31 cellular contexts compared by ENCODE assay signal in genomic region chr4:14064969-14065368, GRCh38.
"Had no signal": no experiment of that assay in that cellular context is flagged by ENCODE, and none has a peak within 500 bp of the region (broad histone marks: within the 10 kb centered on the region; RNA-seq: fewer than 3 reads in every experiment).

No MANE protein-coding gene starts in this region.

- H3K27me3 Mint-ChIP-seq: activated CD4-positive, alpha-beta memory T cell treated with anti-CD3 and anti-CD28 coated beads for 36 hours; activated CD4-positive, alpha-beta T cell treated with anti-CD3 and anti-CD28 coated beads, Interleukin-2, amount 10 ng/mL, durations not matched to agents 24 days and 14 days; activated CD8-positive, alpha-beta memory T cell treated with anti-CD3 and anti-CD28 coated beads, Interleukin-2, amount 10 ng/mL, durations not matched to agents 7 days and 5 days; activated naive CD4-positive, alpha-beta T cell treated with anti-CD3 and anti-CD28 coated beads, Interleukin-2, amount 10 ng/mL, durations not matched to agents 7 days and 5 days; central memory CD8-positive, alpha-beta T cell; dendritic cell treated with granulocyte-macrophage colony-stimulating factor and Interleukin-4, amounts not matched to agents 40 ng/mL and 50 ng/mL, for 4 days; T-helper 17 cell had no signal

- H3K27me3 ChIP-seq: brain microvascular endothelial cell, dorsolateral prefrontal cortex had no signal

- H3K36me3 ChIP-seq: brain microvascular endothelial cell, WERI-Rb-1 had no signal

- H3K4me3 Mint-ChIP-seq: activated CD4-positive, alpha-beta memory T cell treated with anti-CD3 and anti-CD28 coated beads for 36 hours; activated CD4-positive, alpha-beta T cell treated with anti-CD3 and anti-CD28 coated beads for 36 hours; activated CD4-positive, alpha-beta T cell treated with anti-CD3 and anti-CD28 coated beads, Interleukin-2, amount 10 ng/mL, durations not matched to agents 24 days and 14 days; activated CD8-positive, alpha-beta memory T cell treated with anti-CD3 and anti-CD28 coated beads, Interleukin-2, amount 10 ng/mL, durations not matched to agents 7 days and 5 days; activated CD8-positive, alpha-beta T cell treated with anti-CD3 and anti-CD28 coated beads, Interleukin-2, amount 10 ng/mL, durations not matched to agents 7 days and 5 days; activated naive CD4-positive, alpha-beta T cell treated with anti-CD3 and anti-CD28 coated beads, Interleukin-2, amount 10 ng/mL, durations not matched to agents 7 days and 5 days; activated naive CD8-positive, alpha-beta T cell treated with anti-CD3 and anti-CD28 coated beads, Interleukin-2, amount 10 ng/mL, durations not matched to agents 7 days and 5 days; central memory CD8-positive, alpha-beta T cell; dendritic cell treated with granulocyte-macrophage colony-stimulating factor and Interleukin-4, amounts not matched to agents 40 ng/mL and 50 ng/mL, for 4 days; endodermal cell; T-helper 17 cell; T-helper 2 cell treated with Interferon-gamma antibody and Interleukin-4, amounts not matched to agents 5 μg/mL and 100 μg/mL, for 36 hours had no signal

- H3K4me1 Mint-ChIP-seq: activated CD4-positive, alpha-beta T cell treated with anti-CD3 and anti-CD28 coated beads for 36 hours; activated CD4-positive, alpha-beta T cell treated with anti-CD3 and anti-CD28 coated beads, Interleukin-2, amount 10 ng/mL, durations not matched to agents 24 days and 14 days; activated CD8-positive, alpha-beta memory T cell treated with anti-CD3 and anti-CD28 coated beads, Interleukin-2, amount 10 ng/mL, durations not matched to agents 7 days and 5 days; activated naive CD4-positive, alpha-beta T cell treated with anti-CD3 and anti-CD28 coated beads, Interleukin-2, amount 10 ng/mL, durations not matched to agents 7 days and 5 days; activated naive CD8-positive, alpha-beta T cell treated with anti-CD3 and anti-CD28 coated beads, Interleukin-2, amount 10 ng/mL, durations not matched to agents 7 days and 5 days; central memory CD8-positive, alpha-beta T cell; T-helper 17 cell had no signal

- H3K4me3 ChIP-seq: coronary artery, dorsolateral prefrontal cortex had no signal

- H3K9me3 Mint-ChIP-seq: activated CD4-positive, alpha-beta T cell treated with anti-CD3 and anti-CD28 coated beads, Interleukin-2, amount 10 ng/mL, durations not matched to agents 24 days and 14 days; activated naive CD4-positive, alpha-beta T cell treated with anti-CD3 and anti-CD28 coated beads, Interleukin-2, amount 10 ng/mL, durations not matched to agents 7 days and 5 days; central memory CD8-positive, alpha-beta T cell; dendritic cell treated with granulocyte-macrophage colony-stimulating factor and Interleukin-4, amounts not matched to agents 40 ng/mL and 50 ng/mL, for 4 days; T-helper 2 cell treated with Interferon-gamma antibody and Interleukin-4, amounts not matched to agents 5 μg/mL and 100 μg/mL, for 36 hours had no signal

- ATAC-seq: activated CD4-positive, alpha-beta T cell treated with anti-CD3 and anti-CD28 coated beads for 36 hours; activated CD8-positive, alpha-beta memory T cell treated with anti-CD3 and anti-CD28 coated beads, Interleukin-2, amount 10 ng/mL, durations not matched to agents 7 days and 5 days; activated CD8-positive, alpha-beta T cell treated with anti-CD3 and anti-CD28 coated beads, Interleukin-2, amount 10 ng/mL, durations not matched to agents 7 days and 5 days; activated naive CD4-positive, alpha-beta T cell treated with anti-CD3 and anti-CD28 coated beads, Interleukin-2, amount 50 U/mL, for 72 hours; esophagus mucosa; T-helper 17 cell had no signal

- H3K27ac ChIP-seq: brain microvascular endothelial cell, coronary artery, dorsolateral prefrontal cortex, WERI-Rb-1 had no signal

- DNase-seq: activated CD4-positive, alpha-beta memory T cell treated with anti-CD3 and anti-CD28 coated beads for 36 hours; activated CD4-positive, alpha-beta T cell treated with anti-CD3 and anti-CD28 coated beads for 36 hours; activated CD4-positive, alpha-beta T cell treated with anti-CD3 and anti-CD28 coated beads, Interleukin-2, amount 10 ng/mL, durations not matched to agents 24 days and 14 days; activated CD4-positive, CD25-positive, alpha-beta regulatory T cell; activated CD4-positive, CD25-positive, alpha-beta regulatory T cell treated with anti-CD3 and anti-CD28 coated beads, Interleukin-2, amount 50 U/mL, for 72 hours; activated CD8-positive, alpha-beta memory T cell treated with anti-CD3 and anti-CD28 coated beads, Interleukin-2, amount 10 ng/mL, durations not matched to agents 7 days and 5 days; activated CD8-positive, alpha-beta memory T cell treated with anti-CD3 and anti-CD28 coated beads, Interleukin-2, amount 50 U/mL, for 4 hours; activated CD8-positive, alpha-beta T cell treated with anti-CD3 and anti-CD28 coated beads, Interleukin-2, amount 10 ng/mL, durations not matched to agents 7 days and 5 days; activated gamma-delta T cell; activated naive CD4-positive, alpha-beta T cell; activated naive CD4-positive, alpha-beta T cell treated with anti-CD3 and anti-CD28 coated beads, Interleukin-2, amount 10 ng/mL, durations not matched to agents 7 days and 5 days; activated naive CD8-positive, alpha-beta T cell treated with anti-CD3 and anti-CD28 coated beads, Interleukin-2, amount 10 ng/mL, durations not matched to agents 7 days and 5 days; activated T-cell treated with anti-CD3 and anti-CD28 coated beads, Interleukin-2, amount 50 U/mL, for 1 hour; activated T-cell treated with anti-CD3 and anti-CD28 coated beads, Interleukin-2, amount 50 U/mL, for 48 hours; amniotic stem cell; anterior cingulate cortex; brain microvascular endothelial cell; dorsolateral prefrontal cortex; effector memory CD4-positive, alpha-beta T cell; endodermal cell; foreskin fibroblast; head of caudate nucleus; T-helper 17 cell; T1000; WERI-Rb-1 had no signal

- H3K36me3 Mint-ChIP-seq: activated CD4-positive, alpha-beta memory T cell treated with anti-CD3 and anti-CD28 coated beads for 36 hours; activated CD8-positive, alpha-beta memory T cell treated with anti-CD3 and anti-CD28 coated beads, Interleukin-2, amount 10 ng/mL, durations not matched to agents 7 days and 5 days; activated naive CD4-positive, alpha-beta T cell treated with anti-CD3 and anti-CD28 coated beads, Interleukin-2, amount 10 ng/mL, durations not matched to agents 7 days and 5 days; activated naive CD4-positive, alpha-beta T cell treated with anti-CD3 and anti-CD28 coated beads, Interleukin-2, amount 50 U/mL, for 72 hours; activated naive CD8-positive, alpha-beta T cell treated with anti-CD3 and anti-CD28 coated beads, Interleukin-2, amount 10 ng/mL, durations not matched to agents 7 days and 5 days had no signal

- H3K27ac Mint-ChIP-seq: activated CD4-positive, alpha-beta memory T cell treated with anti-CD3 and anti-CD28 coated beads for 36 hours; activated CD4-positive, alpha-beta T cell treated with anti-CD3 and anti-CD28 coated beads for 36 hours; activated CD4-positive, alpha-beta T cell treated with anti-CD3 and anti-CD28 coated beads, Interleukin-2, amount 10 ng/mL, durations not matched to agents 24 days and 14 days; activated CD8-positive, alpha-beta memory T cell treated with anti-CD3 and anti-CD28 coated beads, Interleukin-2, amount 10 ng/mL, durations not matched to agents 7 days and 5 days; activated CD8-positive, alpha-beta T cell treated with anti-CD3 and anti-CD28 coated beads, Interleukin-2, amount 10 ng/mL, durations not matched to agents 7 days and 5 days; activated naive CD4-positive, alpha-beta T cell treated with anti-CD3 and anti-CD28 coated beads, Interleukin-2, amount 10 ng/mL, durations not matched to agents 7 days and 5 days; activated naive CD4-positive, alpha-beta T cell treated with anti-CD3 and anti-CD28 coated beads, Interleukin-2, amount 50 U/mL, for 72 hours; activated naive CD8-positive, alpha-beta T cell treated with anti-CD3 and anti-CD28 coated beads, Interleukin-2, amount 10 ng/mL, durations not matched to agents 7 days and 5 days; dendritic cell treated with granulocyte-macrophage colony-stimulating factor and Interleukin-4, amounts not matched to agents 40 ng/mL and 50 ng/mL, for 4 days; endodermal cell; T-helper 17 cell; T-helper 2 cell treated with Interferon-gamma antibody and Interleukin-4, amounts not matched to agents 5 μg/mL and 100 μg/mL, for 36 hours had no signal
